ENCODE assay signal across 8 cellular contexts in genomic region chr1:234479310-234479559, GRCh38. TPM values are rescaled to one million over a fixed set of nuclear protein-coding genes. Genes with fewer than 3 reads are reported as not detected.
A peak's percentile ranks its signal among the peaks of the same experiment; 100 is the strongest.
DNase-seq lines count a peak whose midpoint lies in the region; TF ChIP-seq lines count a peak whose summit lies in the region.

No MANE protein-coding gene starts in this region.

- peaks cover 6% of the 10 kb centered on the region for H3K36me3 Mint-ChIP-seq in nephron progenitor cell (ENCODE audit: low read depth)

- H3K9me3 Mint-ChIP-seq in nephron progenitor cell: no peaks in the 10 kb centered on the region

- DNase-seq in BJ (ENCODE audit: low read depth) (no peak), colonic mucosa (no peak), nephron progenitor cell (no peak), NAMALWA (ENCODE audit: low spot score) (no peak), NCI-H1436 treated with DMSO at 0.1 percent for 48 hours (lab: John Stamatoyannopoulos, UW) (no peak), NCI-H2081 (lab: John Stamatoyannopoulos, UW) (no peak), NCI-H1417 treated with DMSO at 0.1 percent for 48 hours (lab: John Stamatoyannopoulos, UW) (no peak)

- H3K4me1 ChIP-seq in colonic mucosa: peaks cover 4% of the 10 kb centered on the region

- no peak overlapping the region for H3K27ac Mint-ChIP-seq in nephron progenitor cell

- CTCF ChIA-PET in BJ (lab: Yijun Ruan, JAX): interaction anchor here (2.9 kb wide), 1 partner anchor 8 kb away, joined by 12 read pairs; no protein-coding TSS in a partner anchor

- POLR2A ChIA-PET in BJ (lab: Charles Lee): no interaction called here

- H3K27me3 ChIP-seq in BJ (ENCODE audit: control insufficient read depth, insufficient read depth, low read length) (0 out of 2 replicates have a peak, but pooled peaks cover 3% of the 10 kb centered on the region), colonic mucosa (no peaks in the 10 kb centered on the region)

- TF ChIP-seq CTCF in BJ (IDR thresholded peaks at IDR 0.05; ENCODE audit: insufficient read depth, low read depth, low read length): no peak
- no peak for TF ChIP-seq CTCF in colonic mucosa (IDR thresholded peaks at IDR 0.05)
- TF ChIP-seq CTCF in nephron progenitor cell (IDR thresholded peaks at IDR 0.05): no peak

- peak overlapping the region in 1 of 2 donors; percentile 77 for H3K9ac ChIP-seq in colonic mucosa (ENCODE audit: low read depth in 2 of 2, low read length in 2 of 2)

- no peaks in the 10 kb centered on the region for H3K36me3 ChIP-seq in BJ (ENCODE audit: control insufficient read depth, insufficient read depth, low read length)
- H3K36me3 ChIP-seq in KOPT-K1 (ENCODE audit: insufficient read depth, low read length): no peaks in the 10 kb centered on the region
- no peaks in the 10 kb centered on the region for H3K36me3 ChIP-seq in colonic mucosa

- peaks cover 36% of the 10 kb centered on the region for H3K27me3 Mint-ChIP-seq in nephron progenitor cell (ENCODE audit: low read depth, poor library complexity)

- peak overlapping the region; percentile 79 for H3K4me3 Mint-ChIP-seq in nephron progenitor cell

- peak overlapping the region; percentile 82 for H3K27ac ChIP-seq in KOPT-K1 (ENCODE audit: low read depth, low read length, poor library complexity, severe bottlenecking)
- peak overlapping the region; percentile 84 for H3K27ac ChIP-seq in colonic mucosa

- H3K9me3 ChIP-seq in KOPT-K1 (ENCODE audit: insufficient read depth, low read length, poor library complexity, severe bottlenecking): no peaks in the 10 kb centered on the region
- no peaks in the 10 kb centered on the region for H3K9me3 ChIP-seq in colonic mucosa

- intact Hi-C loops in colonic mucosa (cut with DNase I): no loop called here

- H3K4me3 ChIP-seq in BJ (ENCODE audit: low read depth, low read length) (peak overlapping the region; percentile 66), colonic mucosa (peak overlapping the region; percentile 83)

- peaks cover 39% of the 10 kb centered on the region for H3K4me1 Mint-ChIP-seq in nephron progenitor cell

RNA-seq across cellular contexts. Expression of gene TARBP1, which starts 0.3 kb away (rescaled TPM):
- polyA plus RNA-seq in BJ (2011; rRNA removed): 7.4 and 11.7 TPM in 2 replicates
- polyA minus RNA-seq in BJ (2011; rRNA and poly(A)+ RNA removed): 5.1 and 6.5 TPM in 2 replicates
- total RNA-seq in colonic mucosa: 10 to 100 TPM; 19.6 to 23.1 TPM
